Comparison of ENCODE assay signal across 13 cellular contexts in the genomic region with DNA sequence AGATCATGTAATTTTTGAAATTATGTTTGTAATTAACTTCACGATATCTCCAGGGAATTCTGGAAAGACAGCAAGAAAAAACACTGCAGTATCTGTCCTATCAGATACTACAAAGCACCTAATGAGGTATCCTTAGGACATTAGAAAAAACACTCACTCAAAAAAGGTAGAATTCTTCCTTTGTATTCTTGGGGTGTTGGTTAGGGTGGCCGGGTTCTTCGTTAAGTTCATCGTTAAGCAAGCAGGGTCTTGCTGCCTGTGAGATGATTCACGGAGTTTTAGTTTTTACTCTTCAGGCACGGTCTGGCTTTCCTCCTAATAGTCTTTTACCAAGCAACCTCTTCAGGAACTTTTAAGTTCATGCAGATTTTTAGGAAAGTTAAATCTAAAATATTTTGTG.
"Had no signal": no experiment of that assay in that cellular context is flagged by ENCODE, and none has a peak within 500 bp of the region (broad histone marks: within the 10 kb centered on the region; RNA-seq: fewer than 3 reads in every experiment).

No MANE protein-coding gene starts in this region.

- H3K4me1 Mint-ChIP-seq: naive thymus-derived CD8-positive, alpha-beta T cell had no signal

- H3K9me3 ChIP-seq: colonic mucosa, stomach had no signal

- H3K4me2 ChIP-seq: hepatocyte had no signal

- H3K27ac ChIP-seq: colonic mucosa, hepatocyte, spleen, stomach had no signal

- H3K36me3 ChIP-seq: colonic mucosa, spleen, stomach had no signal

- ATAC-seq: naive thymus-derived CD8-positive, alpha-beta T cell; sciatic nerve had no signal

- H3K4me3 Mint-ChIP-seq: naive thymus-derived CD8-positive, alpha-beta T cell had no signal

- H2AFZ ChIP-seq: hepatocyte had no signal

- H3K27ac Mint-ChIP-seq: naive thymus-derived CD8-positive, alpha-beta T cell had no signal

- H3K27me3 ChIP-seq: colonic mucosa, stomach had no signal

- H3K36me3 Mint-ChIP-seq: naive thymus-derived CD8-positive, alpha-beta T cell had no signal

- DNase-seq: colonic mucosa; dermis blood vessel endothelial cell; foreskin melanocyte; naive thymus-derived CD8-positive, alpha-beta T cell; stimulated activated CD4-positive, alpha-beta T cell treated with anti-CD3 and anti-CD28 coated beads, Interleukin-15, amount 100 ng/mL, for 24 hours; stimulated activated CD4-positive, alpha-beta T cell treated with anti-CD3 and anti-CD28 coated beads, Interleukin-2, amount 100 ng/mL, for 24 hours; stimulated activated naive CD4-positive, alpha-beta T cell; stomach; substantia nigra; trophoblast cell had no signal

- H3K79me2 ChIP-seq: hepatocyte had no signal

- H3K4me1 ChIP-seq: colonic mucosa, spleen, stomach had no signal

- H3K4me3 ChIP-seq: colonic mucosa, hepatocyte, spleen, stomach had no signal
